ENCODE assay signal across 1 cellular context in genomic region chr11:34339149-34340064, GRCh38.
A peak's percentile ranks its signal among the peaks of the same experiment; 100 is the strongest.
TF ChIP-seq lines count a peak whose summit lies in the region.

No MANE protein-coding gene starts in this region.

TF ChIP-seq in HepG2, 621 proteins besides CTCF, POLR2A, EP300 and RAD21 (continued from another document):
- TF ChIP-seq SOX6 (IDR thresholded peaks at IDR 0.05): no peak
- peak; percentile 99 for TF ChIP-seq SOX6 (CRISPR knock-in tag; IDR thresholded peaks at IDR 0.05)
- no peak for TF ChIP-seq ZNF761 (CRISPR knock-in tag; conservative IDR thresholded peaks at IDR 0.05)
- TF ChIP-seq RXRB (CRISPR knock-in tag; IDR thresholded peaks at IDR 0.05; ENCODE audit: borderline replicate concordance): peak; percentile 87
- TF ChIP-seq ZNF768 (CRISPR knock-in tag; IDR thresholded peaks at IDR 0.05): no peak
- no peak for TF ChIP-seq GRHL1 (CRISPR knock-in tag; conservative IDR thresholded peaks at IDR 0.05)
- no peak for TF ChIP-seq ZNF326 (CRISPR knock-in tag; IDR thresholded peaks at IDR 0.05; ENCODE audit: borderline replicate concordance)
- TF ChIP-seq ZBTB21 (CRISPR knock-in tag; IDR thresholded peaks at IDR 0.05): no peak
- peak; percentile 57; the same call in 1 of the 2 replicates for TF ChIP-seq KDM4B (CRISPR knock-in tag; IDR thresholded peaks at IDR 0.05)
- TF ChIP-seq RARG (CRISPR knock-in tag; IDR thresholded peaks at IDR 0.05; ENCODE audit: low read depth): no peak
- TF ChIP-seq SAFB2 (CRISPR knock-in tag; IDR thresholded peaks at IDR 0.05; ENCODE audit: borderline replicate concordance, low read depth): peak; percentile 59; the same call in 1 of the 2 replicates
- TF ChIP-seq SNAI1 (CRISPR knock-in tag; IDR thresholded peaks at IDR 0.05; ENCODE audit: borderline replicate concordance): no peak
- no peak for TF ChIP-seq ZNF234 (CRISPR knock-in tag; conservative IDR thresholded peaks at IDR 0.05)
- no peak for TF ChIP-seq ZNF550 (CRISPR knock-in tag; IDR thresholded peaks at IDR 0.05; ENCODE audit: borderline replicate concordance)
- TF ChIP-seq ZNF337 (CRISPR knock-in tag; IDR thresholded peaks at IDR 0.05; ENCODE audit: borderline replicate concordance, low read depth): no peak
- TF ChIP-seq HDAC6 (IDR thresholded peaks at IDR 0.05; ENCODE audit: low read depth, low read length): no peak
- 0 out of 2 replicates have a peak, but pooled peaks have one; percentile 81 for TF ChIP-seq ZNF580 (CRISPR knock-in tag; IDR thresholded peaks at IDR 0.05; ENCODE audit: borderline replicate concordance, low read depth)
- TF ChIP-seq CENPBD1 (CRISPR knock-in tag; IDR thresholded peaks at IDR 0.05; ENCODE audit: borderline replicate concordance, low read depth): no peak
- TF ChIP-seq ATM (IDR thresholded peaks at IDR 0.05; ENCODE audit: borderline replicate concordance): no peak
- no peak for TF ChIP-seq ZNF639 (CRISPR knock-in tag; conservative IDR thresholded peaks at IDR 0.05)
- no peak for TF ChIP-seq ZFP36L2 (CRISPR knock-in tag; IDR thresholded peaks at IDR 0.05)
- no peak for TF ChIP-seq ZNF501 (CRISPR knock-in tag; IDR thresholded peaks at IDR 0.05)
- no peak for TF ChIP-seq KLF16 (CRISPR knock-in tag; IDR thresholded peaks at IDR 0.05)
- no peak for TF ChIP-seq SSRP1 (CRISPR knock-in tag; IDR thresholded peaks at IDR 0.05)
- no peak for TF ChIP-seq ZNF552 (CRISPR knock-in tag; IDR thresholded peaks at IDR 0.05; ENCODE audit: borderline replicate concordance)
- TF ChIP-seq SOX13 (IDR thresholded peaks at IDR 0.05): peak; percentile 89
- TF ChIP-seq SOX13 (CRISPR knock-in tag; conservative IDR thresholded peaks at IDR 0.05 in 1 of 2, IDR thresholded peaks at IDR 0.05 in 1 of 2): peak in 1 of 2 experiments; percentile 98; a peak in 2 of 4 replicates
- TF ChIP-seq GATA4 (IDR thresholded peaks at IDR 0.05; ENCODE audit: borderline replicate concordance, low read depth): no peak
- TF ChIP-seq ZFP36L1 (CRISPR knock-in tag; IDR thresholded peaks at IDR 0.05): peak; percentile 55; the same call in 1 of the 2 replicates
- TF ChIP-seq FOXM1 (CRISPR knock-in tag; IDR thresholded peaks at IDR 0.05): no peak
- no peak for TF ChIP-seq JDP2 (CRISPR knock-in tag; IDR thresholded peaks at IDR 0.05; ENCODE audit: borderline replicate concordance)
- no peak for TF ChIP-seq SMAD1 (CRISPR knock-in tag; IDR thresholded peaks at IDR 0.05; ENCODE audit: borderline replicate concordance, low read depth)
- no peak for TF ChIP-seq ZFP37 (CRISPR knock-in tag; IDR thresholded peaks at IDR 0.05; ENCODE audit: borderline replicate concordance)
- no peak for TF ChIP-seq CEBPZ (IDR thresholded peaks at IDR 0.05; ENCODE audit: low read length)
- no peak for TF ChIP-seq SCMH1 (CRISPR knock-in tag; IDR thresholded peaks at IDR 0.05; ENCODE audit: borderline replicate concordance)
- no peak for TF ChIP-seq AFF4 (CRISPR knock-in tag; IDR thresholded peaks at IDR 0.05)
- no peak for TF ChIP-seq MAFK (conservative IDR thresholded peaks at IDR 0.05 in 1 of 2, IDR thresholded peaks at IDR 0.05 in 1 of 2; ENCODE audit: low read length in 2 of 2)
TF ChIP-seq in HepG2: peak in this region for 163.
